1 cellular context compared by ENCODE assay signal in genomic region chr7:16684935-16685334, GRCh38.
TF ChIP-seq lines count a peak whose summit lies in the region.

No MANE protein-coding gene starts in this region.

TF ChIP-seq in IMR-90, 13 proteins besides CTCF, POLR2A, EP300 and RAD21:
- no peak for TF ChIP-seq CHD1 (IDR thresholded peaks at IDR 0.05; ENCODE audit: low read depth, low read length)
- no peak for TF ChIP-seq USF2 (IDR thresholded peaks at IDR 0.05; ENCODE audit: low read depth, low read length)
- no peak for TF ChIP-seq SMC3 (IDR thresholded peaks at IDR 0.05; ENCODE audit: low read depth, low read length)
- TF ChIP-seq MAFK (IDR thresholded peaks at IDR 0.05; ENCODE audit: low read depth, low read length) = no peak
- no peak for TF ChIP-seq ELK1 (IDR thresholded peaks at IDR 0.05; ENCODE audit: borderline replicate concordance, low read depth, low read length)
- TF ChIP-seq CEBPB (IDR thresholded peaks at IDR 0.05; ENCODE audit: low read depth, low read length) = no peak
- no peak for TF ChIP-seq RFX5 (IDR thresholded peaks at IDR 0.05; ENCODE audit: low read depth, low read length)
- TF ChIP-seq MXI1 (IDR thresholded peaks at IDR 0.05; ENCODE audit: borderline replicate concordance, low read depth, low read length) = no peak
- TF ChIP-seq BHLHE40 (IDR thresholded peaks at IDR 0.05; ENCODE audit: low read depth, low read length) = no peak
- TF ChIP-seq FOS (IDR thresholded peaks at IDR 0.05; ENCODE audit: low read depth, low read length) = no peak
TF ChIP-seq in IMR-90: peak in this region for 0.
